In genomic region chr12:64180951-64181350, GRCh38 we compare ENCODE assay signal across 12 cellular contexts. TPM values are rescaled to one million over a fixed set of nuclear protein-coding genes. Genes with fewer than 3 reads are reported as not detected.
DNase-seq lines count a peak whose midpoint lies in the region; ATAC-seq, FAIRE-seq and TF ChIP-seq lines count a peak whose summit lies in the region.
"Had no signal": no experiment of that assay in that cellular context is flagged by ENCODE, and none has a peak within 500 bp of the region (broad histone marks: within the 10 kb centered on the region; RNA-seq: fewer than 3 reads in every experiment).

No MANE protein-coding gene starts in this region.

- TF ChIP-seq RAD21 in liver (IDR thresholded peaks at IDR 0.05) (no peak), HepG2 (CRISPR knock-in tag; IDR thresholded peaks at IDR 0.05) (no peak)

- H4K91ac ChIP-seq in mesenchymal stem cell (ENCODE audit: low read length): no peak overlapping the region

- no peaks in the 10 kb centered on the region for H4K20me1 ChIP-seq in HepG2 (ENCODE audit: insufficient read depth, low read length)
- H4K20me1 ChIP-seq in endothelial cell of umbilical vein (replicated peaks; ENCODE audit: control insufficient read depth, extremely low read depth, insufficient read depth, low read length): no peaks in the 10 kb centered on the region

- no peak overlapping the region for H3K23ac ChIP-seq in mesenchymal stem cell (ENCODE audit: low read length in 2 of 2)

- TF ChIP-seq POLR2A in HepG2 (IDR thresholded peaks at IDR 0.05; ENCODE audit: insufficient read depth in 1 of 2, low read depth in 2 of 2, low read length in 2 of 2): no peak
- no peak for TF ChIP-seq POLR2A in endothelial cell of umbilical vein (IDR thresholded peaks at IDR 0.05; ENCODE audit: low read depth, low read length)

- H2BK15ac ChIP-seq in mesenchymal stem cell (ENCODE audit: low read depth, poor library complexity, severe bottlenecking): no peak overlapping the region

- peak overlapping the region in 1 of 2 donors; percentile 27 for H3K27ac ChIP-seq in liver (ENCODE audit: low read depth in 1 of 2, low read length in 2 of 2)
- H3K27ac ChIP-seq in HepG2 (ENCODE audit: extremely low read length, insufficient read depth, low read length): no peak overlapping the region
- H3K27ac ChIP-seq in endothelial cell of umbilical vein (ENCODE audit: insufficient read depth, low read depth, low read length): peak overlapping the region; percentile 85
- H3K27ac ChIP-seq in mesenchymal stem cell (ENCODE audit: low read length, poor library complexity, severe bottlenecking): peak overlapping the region; percentile 92
- H3K27ac ChIP-seq: HL-60 had no signal

- H3K4me2 ChIP-seq in HepG2 (ENCODE audit: low read depth, low read length): no peak overlapping the region
- peak overlapping the region; percentile 80 for H3K4me2 ChIP-seq in endothelial cell of umbilical vein (ENCODE audit: insufficient read depth, low read length)
- H3K4me2 ChIP-seq in mesenchymal stem cell (ENCODE audit: low read length, poor library complexity, severe bottlenecking): no peak overlapping the region

- BruUV-seq in HepG2 (replicated peaks; lab: Mats Ljungman, UMichigan) (no TSS peak), endothelial cell of umbilical vein (replicated peaks; lab: Mats Ljungman, UMichigan) (TSS peak; percentile 74)

- no peak for ATAC-seq in HepG2

- H3K9me3 ChIP-seq in liver (ENCODE audit: control insufficient read depth in 4 of 4, low read length in 3 of 4) (no peaks in the 10 kb centered on the region), HepG2 (ENCODE audit: low read length) (no peaks in the 10 kb centered on the region), endothelial cell of umbilical vein (replicated peaks; ENCODE audit: control insufficient read depth, insufficient read depth, low read length) (no peaks in the 10 kb centered on the region), mesenchymal stem cell (ENCODE audit: control insufficient read depth, low read length) (no peaks in the 10 kb centered on the region)

- H3K36me3 Mint-ChIP-seq in CD14-positive monocyte: no peaks in the 10 kb centered on the region

- in situ Hi-C loops in HepG2 (cut with HindIII; ENCODE audit: extremely low pct_ligation_motif_present, low pct_unique_long_range_greater_than_20kb): loop anchor here (5.0 kb wide), 1 partner anchor 339 kb away; the partner anchor contains the start of gene SRGAP1

- intact Hi-C loops in HepG2 (cut with micrococcal nuclease; ENCODE audit: unreplicated experiment): loop anchor here (1.0 kb wide), 3 partner anchors 75 to 342 kb away; no protein-coding TSS in a partner anchor
- intact Hi-C loops in endothelial cell of umbilical vein (cut with micrococcal nuclease): loop anchor here (1.0 to 5.0 kb wide), 5 partner anchors 41 to 337 kb away; partner anchors contain the start of genes KICS2 and SRGAP1
- intact Hi-C loops in CD14-positive monocyte (cut with micrococcal nuclease): no loop called here

- no peaks in the 10 kb centered on the region for H3K27me3 Mint-ChIP-seq in CD14-positive monocyte (ENCODE audit: low read depth in 3 of 3)

- H3K9ac ChIP-seq in liver (ENCODE audit: low read depth in 1 of 2, low read length in 2 of 2) (no peak overlapping the region), HepG2 (ENCODE audit: insufficient read depth, low read depth, low read length) (no peak overlapping the region), endothelial cell of umbilical vein (replicated peaks; ENCODE audit: extremely low read depth, insufficient read depth, low read length) (peak overlapping the region; percentile 54), mesenchymal stem cell (ENCODE audit: low read length) (peak overlapping the region; percentile 90)

- TF ChIP-seq EP300 in HepG2 (IDR thresholded peaks at IDR 0.05; ENCODE audit: low read depth in 2 of 2, low read length in 2 of 2): no peak
- TF ChIP-seq EP300 in HepG2 (CRISPR knock-in tag; IDR thresholded peaks at IDR 0.05; ENCODE audit: borderline replicate concordance): no peak

- POLR2A ChIA-PET in HepG2 (lab: Yijun Ruan, JAX) (interaction anchor here (1.2 kb wide), 1 partner anchor 337 kb away, joined by 4 read pairs; no protein-coding TSS in a partner anchor), endothelial cell of umbilical vein (lab: Charles Lee) (no interaction called here)

- no peak overlapping the region for H4K8ac ChIP-seq in mesenchymal stem cell (ENCODE audit: low read length)

- DNase-seq in HepG2 (ENCODE audit: low spot score): no peak
- DNase-seq in endothelial cell of umbilical vein (ENCODE audit: low read depth, low spot score): peak; percentile 69
- DNase-seq in mesenchymal stem cell: peak; percentile 73
- DNase-seq in stimulated activated CD4-positive, alpha-beta T cell treated with anti-CD3 and anti-CD28 coated beads, Interleukin-2, amount 100 ng/mL, for 48 hours: no peak
- no peak for DNase-seq in CD14-positive monocyte (ENCODE audit: low spot score)
- DNase-seq in iPS-NIHi11 (ENCODE audit: low spot score): no peak
- no peak for DNase-seq in NCI-H1930 (lab: John Stamatoyannopoulos, UW)
- DNase-seq: 8988T; activated effector memory CD4-positive, alpha-beta T cell treated with anti-CD3 and anti-CD28 coated beads, Interleukin-2, amount 50 U/mL, for 16 hours had no signal

- peak overlapping the region; percentile 69 for H2AK5ac ChIP-seq in mesenchymal stem cell (ENCODE audit: low read length, severe bottlenecking)

- H2BK12ac ChIP-seq in mesenchymal stem cell (ENCODE audit: low read length in 2 of 2): no peak overlapping the region

- H3K36me3 ChIP-seq in liver (ENCODE audit: control insufficient read depth in 4 of 4, insufficient read depth in 3 of 4, low read depth in 1 of 4, low read length in 3 of 4): no peaks in the 10 kb centered on the region
- no peaks in the 10 kb centered on the region for H3K36me3 ChIP-seq in HepG2 (replicated peaks in 1 of 2; ENCODE audit: control insufficient read depth in 1 of 2, insufficient read depth in 2 of 2, low read length in 2 of 2)
- no peaks in the 10 kb centered on the region for H3K36me3 ChIP-seq in endothelial cell of umbilical vein (ENCODE audit: control insufficient read depth in 2 of 2, extremely low read depth in 1 of 2, insufficient read depth in 2 of 2, low read length in 2 of 2)
- H3K36me3 ChIP-seq in mesenchymal stem cell (ENCODE audit: control insufficient read depth in 1 of 2, insufficient read depth in 2 of 2, low read depth in 1 of 2, low read length in 2 of 2): no peaks in the 10 kb centered on the region

- no peak overlapping the region for H3K18ac ChIP-seq in mesenchymal stem cell (ENCODE audit: low read depth in 1 of 2, low read length in 2 of 2)

- H3K79me2 ChIP-seq in HepG2 (ENCODE audit: insufficient read depth, low read length): no peaks in the 10 kb centered on the region
- no peaks in the 10 kb centered on the region for H3K79me2 ChIP-seq in endothelial cell of umbilical vein (ENCODE audit: control insufficient read depth, insufficient read depth, low read length)

- no peaks in the 10 kb centered on the region for H3K9me1 ChIP-seq in endothelial cell of umbilical vein (replicated peaks; ENCODE audit: control insufficient read depth, extremely low read depth, insufficient read depth, low read length)

- no peak overlapping the region for H3K27ac Mint-ChIP-seq in CD14-positive monocyte
- H3K27ac Mint-ChIP-seq: progenitor cell of endocrine pancreas had no signal

- H3K4me3 ChIP-seq in liver (ENCODE audit: low read depth in 1 of 3, low read length in 3 of 3) (no peak overlapping the region), HepG2 (replicated peaks in 1 of 3; ENCODE audit: insufficient read depth in 1 of 3, low read depth in 2 of 3, low read length in 3 of 3) (no peak overlapping the region), endothelial cell of umbilical vein (replicated peaks in 1 of 3; ENCODE audit: insufficient read depth in 1 of 3, low read depth in 1 of 3, low read length in 3 of 3) (peak overlapping the region in 1 of 3 experiments; percentile 30), mesenchymal stem cell (ENCODE audit: insufficient read depth in 1 of 2, low read depth in 1 of 2, low read length in 2 of 2) (peak overlapping the region in 1 of 2 experiments; percentile 20)

- CTCF ChIA-PET in HepG2 (lab: Yijun Ruan, JAX; ENCODE audit: low intra/inter-chr PET ratio, low total read pairs) (interaction anchor here (1.3 to 1.6 kb wide), 3 partner anchors 337 to 355 kb away, joined by 7 to 11 read pairs (median 8); no protein-coding TSS in a partner anchor), endothelial cell of umbilical vein (lab: Charles Lee) (interaction anchor here (0.7 to 5.5 kb wide), 13 partner anchors 10 to 342 kb away, joined by 3 to 56 read pairs (median 5); partner anchors contain the start of gene SRGAP1)

- WGBS in liver: 72% methylated on average over 5 of the region's 5 CpGs
- WGBS in HepG2 (ENCODE audit: low lambda C conversion rate): 56% methylated on average over 5 of the region's 5 CpGs
- 29% methylated on average over 4 of the region's 5 CpGs for WGBS in mesenchymal stem cell

- H3K4me1 ChIP-seq in liver (ENCODE audit: control insufficient read depth in 4 of 4, insufficient read depth in 4 of 4, low read length in 3 of 4): peaks cover 0 to 10% (median 0%) of the 10 kb centered on the region in 4 donors
- H3K4me1 ChIP-seq in HepG2 (ENCODE audit: insufficient read depth, low read length): 0 out of 2 replicates have a peak, but pooled peaks cover 7% of the 10 kb centered on the region
- H3K4me1 ChIP-seq in endothelial cell of umbilical vein (ENCODE audit: control insufficient read depth, extremely low read depth, insufficient read depth, low read length): peaks cover 53% of the 10 kb centered on the region
- peaks cover 3% of the 10 kb centered on the region for H3K4me1 ChIP-seq in mesenchymal stem cell (ENCODE audit: control insufficient read depth, insufficient read depth, low read depth, low read length)

- H2BK5ac ChIP-seq in mesenchymal stem cell (ENCODE audit: low read depth, low read length, poor library complexity, severe bottlenecking): peak overlapping the region; percentile 66

- H3K9me3 Mint-ChIP-seq in CD14-positive monocyte: no peaks in the 10 kb centered on the region

- H3K27me3 ChIP-seq in liver (ENCODE audit: control insufficient read depth in 4 of 4, insufficient read depth in 4 of 4, low read length in 3 of 4) (no peaks in the 10 kb centered on the region), HepG2 (ENCODE audit: control insufficient read depth in 1 of 2, insufficient read depth in 2 of 2, low read length in 2 of 2) (no peaks in the 10 kb centered on the region), endothelial cell of umbilical vein (ENCODE audit: control insufficient read depth in 2 of 2, insufficient read depth in 2 of 2, low read length in 2 of 2) (no peaks in the 10 kb centered on the region), mesenchymal stem cell (ENCODE audit: control insufficient read depth in 1 of 2, insufficient read depth in 1 of 2, low read length in 2 of 2) (no peaks in the 10 kb centered on the region)

- dilution Hi-C loops in endothelial cell of umbilical vein (cut with MboI; ENCODE audit: extremely low pct_ligation_motif_present, low sequenced_read_pairs): no loop called here

- H2AFZ ChIP-seq in HepG2 (ENCODE audit: low read length) (no peak overlapping the region), endothelial cell of umbilical vein (ENCODE audit: low read depth, low read length) (peak overlapping the region; percentile 67), mesenchymal stem cell (ENCODE audit: low read depth, low read length) (no peak overlapping the region)

- TF ChIP-seq CTCF in liver (IDR thresholded peaks at IDR 0.05; ENCODE audit: low read depth, low read length, missing input control): no peak
- TF ChIP-seq CTCF in HepG2 (CRISPR knock-in tag; IDR thresholded peaks at IDR 0.05): no peak
- TF ChIP-seq CTCF in endothelial cell of umbilical vein (IDR thresholded peaks at IDR 0.05; ENCODE audit: extremely low read depth in 1 of 2, insufficient read depth in 1 of 2, low read depth in 1 of 2, low read length in 2 of 2): no peak
- TF ChIP-seq CTCF in CD14-positive monocyte (IDR thresholded peaks at IDR 0.05): no peak

- H3K4ac ChIP-seq in mesenchymal stem cell (ENCODE audit: low read depth in 1 of 2, low read length in 2 of 2): peak overlapping the region in 1 of 2 experiments; percentile 62

- H2BK120ac ChIP-seq in mesenchymal stem cell (ENCODE audit: low read depth, low read length): no peak overlapping the region

- no peaks in the 10 kb centered on the region for H3K79me1 ChIP-seq in mesenchymal stem cell (replicated peaks; ENCODE audit: low read length, poor library complexity, severe bottlenecking)

- no peak overlapping the region for H3K4me3 Mint-ChIP-seq in CD14-positive monocyte

- H3K14ac ChIP-seq in mesenchymal stem cell (ENCODE audit: low read length in 2 of 2): no peak overlapping the region

- FAIRE-seq in HepG2 (lab: Jason Lieb, UNC) (no peak), endothelial cell of umbilical vein (lab: Jason Lieb, UNC) (no peak)

- no peaks in the 10 kb centered on the region for H3K4me1 Mint-ChIP-seq in CD14-positive monocyte

RNA-seq across cellular contexts. Expression of gene KICS2, which starts 41.1 kb away (rescaled TPM):
- total RNA-seq in liver: 10 to 100 TPM in 1 of 2 donors, 1 to 10 TPM in 1; 4.1 to 10.7 TPM
- 1 to 10 TPM; 3.4 to 6.5 TPM for polyA plus RNA-seq in liver
- 6.6 and 6.8 TPM in 2 replicates for total RNA-seq in HepG2 (2016; rRNA removed; fragmentation: Illumina TruSeq; extraction: Trizol)
- 4.8 and 6.6 TPM in 2 replicates for total RNA-seq in HepG2 (2016; cell fraction: cytosol; rRNA removed; fragmentation: Illumina TruSeq; extraction: Trizol; ENCODE audit: low read depth)
- total RNA-seq in HepG2 (2016; cell fraction: insoluble cytoplasmic fraction; rRNA removed; fragmentation: Illumina TruSeq; extraction: Trizol): 8.0 and 8.8 TPM in 2 replicates
- 6.7 and 8.2 TPM in 2 replicates for total RNA-seq in HepG2 (2016; cell fraction: membrane; rRNA removed; fragmentation: Illumina TruSeq; extraction: Trizol)
- 12.1 and 12.3 TPM in 2 replicates for total RNA-seq in HepG2 (2016; cell fraction: nucleus; rRNA removed; fragmentation: Illumina TruSeq; extraction: Trizol)
- polyA plus RNA-seq in HepG2 (2011; rRNA removed): 3.3 and 3.5 TPM in 2 replicates
- 3.0 TPM in 2 replicates for polyA plus RNA-seq in HepG2 (2011; cell fraction: cytosol; rRNA removed)
- polyA plus RNA-seq in HepG2 (2011; cell fraction: nucleus; rRNA removed): 6.5 and 8.2 TPM in 2 replicates
- polyA plus RNA-seq in HepG2 (2012): 3.0 and 3.6 TPM in 2 replicates
- polyA plus RNA-seq in HepG2 (2016; cell fraction: cytosol; fragmentation: Illumina TruSeq; extraction: Trizol; ENCODE audit: low read depth): 1.6 and 1.7 TPM in 2 replicates
- polyA plus RNA-seq in HepG2 (2016; cell fraction: insoluble cytoplasmic fraction; fragmentation: Illumina TruSeq; extraction: Trizol; ENCODE audit: low read depth): 5.8 and 6.1 TPM in 2 replicates
- polyA plus RNA-seq in HepG2 (2016; cell fraction: membrane; fragmentation: Illumina TruSeq; extraction: Trizol; ENCODE audit: low read depth): 2.8 and 3.4 TPM in 2 replicates
- polyA plus RNA-seq in HepG2 (2016; cell fraction: nucleus; fragmentation: Illumina TruSeq; extraction: Trizol; ENCODE audit: insufficient read depth, low read depth): 5.2 and 5.9 TPM in 2 replicates
- polyA minus RNA-seq in HepG2 (2011; rRNA and poly(A)+ RNA removed; ENCODE audit: low replicate concordance): 9.8 and 11.4 TPM in 2 replicates
- polyA minus RNA-seq in HepG2 (2011; cell fraction: cytosol; rRNA and poly(A)+ RNA removed): 3.3 and 4.2 TPM in 2 replicates
- 18.0 and 22.3 TPM in 2 replicates for polyA minus RNA-seq in HepG2 (2011; cell fraction: nucleus; rRNA and poly(A)+ RNA removed)
- 3.2 and 3.8 TPM in 2 replicates for total RNA-seq in endothelial cell of umbilical vein
- polyA plus RNA-seq in endothelial cell of umbilical vein: 1.4 and 1.6 TPM in 2 replicates
- polyA plus RNA-seq in endothelial cell of umbilical vein (2011; cell fraction: cytosol; rRNA removed): 1.7 and 1.9 TPM in 2 replicates
- 2.6 and 3.1 TPM in 2 replicates for polyA plus RNA-seq in endothelial cell of umbilical vein (2011; cell fraction: nucleus; rRNA removed)
- polyA plus RNA-seq in endothelial cell of umbilical vein (2012): 2.1 and 2.2 TPM in 2 replicates
- polyA minus RNA-seq in endothelial cell of umbilical vein: 4.1 and 5.4 TPM in 2 replicates
- 9.0 TPM for polyA minus RNA-seq in endothelial cell of umbilical vein (2011; cell fraction: cytosol; rRNA and poly(A)+ RNA removed)
- 6.2 and 7.7 TPM in 2 replicates for polyA minus RNA-seq in endothelial cell of umbilical vein (2011; cell fraction: nucleus; rRNA and poly(A)+ RNA removed)
- 1.7 TPM for polyA plus RNA-seq in mesenchymal stem cell (2013, experiment 1 of 2)
- polyA plus RNA-seq in mesenchymal stem cell (2013, experiment 2 of 2): 1.8 TPM
- polyA plus RNA-seq in CD14-positive monocyte: 1 to 10 TPM; 2.7 to 3.5 TPM

Comparison
In these comparisons a context has a peak if more than half of its experiments do, and no peak if none do; other contexts are left out.
1. H3K9ac ChIP-seq: peak in endothelial cell of umbilical vein (single experiment) and mesenchymal stem cell (single experiment); none in liver (0 of 2) and HepG2 (single experiment).
2. DNase-seq: peak in endothelial cell of umbilical vein (single experiment) and mesenchymal stem cell (single experiment); none in HepG2 (single experiment), stimulated activated CD4-positive, alpha-beta T cell treated with anti-CD3 and anti-CD28 coated beads, Interleukin-2, amount 100 ng/mL, for 48 hours (0 of 2), CD14-positive monocyte (single experiment), iPS-NIHi11 (single experiment) and NCI-H1930 (0 of 2).
3. intact Hi-C loops: an anchor here in HepG2 (1.0 kb wide) and endothelial cell of umbilical vein (1.0 to 5.0 kb wide); none called in CD14-positive monocyte.